9 cellular contexts compared by ENCODE assay signal in the genomic region with DNA sequence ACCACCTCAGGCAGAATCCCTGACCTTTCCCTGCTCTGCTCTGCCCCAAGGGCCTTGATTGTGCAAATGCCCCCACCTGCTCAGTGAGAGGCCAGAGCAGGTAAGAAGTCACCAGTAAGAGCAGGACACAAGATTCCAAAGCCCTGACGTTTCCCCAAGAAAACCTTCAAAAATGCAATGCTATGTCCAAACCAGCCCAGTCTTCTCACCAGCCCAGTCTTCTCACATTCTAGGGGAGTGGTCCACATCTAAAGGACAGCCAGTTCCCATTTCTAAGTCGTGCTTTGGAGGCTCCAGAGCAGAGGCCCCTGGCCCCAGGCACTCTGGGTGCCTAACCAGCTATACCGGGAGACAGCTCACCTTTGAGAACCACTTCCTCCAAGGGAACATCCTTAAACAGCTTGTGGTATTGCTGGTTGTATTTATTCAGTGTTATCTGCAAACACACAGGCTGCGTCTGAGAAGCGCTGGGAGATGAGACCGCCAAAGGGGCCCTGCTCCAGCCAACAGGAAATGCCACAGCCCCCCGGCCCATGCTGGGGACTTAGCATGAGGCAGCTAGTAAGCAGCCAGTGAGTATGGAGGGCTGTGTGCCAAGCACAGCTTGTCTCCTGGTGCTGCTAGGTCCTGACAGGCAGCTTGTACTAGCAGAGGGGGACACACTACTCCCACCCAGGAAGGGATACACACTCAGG. TPM values are rescaled to one million over a fixed set of nuclear protein-coding genes. Genes with fewer than 3 reads are reported as not detected.
DNase-seq lines count a peak whose midpoint lies in the region; ATAC-seq and TF ChIP-seq lines count a peak whose summit lies in the region.
"Had no signal": no experiment of that assay in that cellular context is flagged by ENCODE, and none has a peak within 500 bp of the region (broad histone marks: within the 10 kb centered on the region; RNA-seq: fewer than 3 reads in every experiment).

No MANE protein-coding gene starts in this region.

- H3K27me3 ChIP-seq in right atrium auricular region, result no peaks in the 10 kb centered on the region
- peaks cover 7% of the 10 kb centered on the region for H3K27me3 ChIP-seq in left ventricle myocardium inferior (ENCODE audit: low read depth)

- ATAC-seq in Right ventricle myocardium inferior (peak; percentile 67), HG02678 (IDR thresholded peaks at IDR 0.05; ENCODE audit: unreplicated experiment) (no peak)

- H3K27ac Mint-ChIP-seq in type B pancreatic cell, result peak overlapping the region; percentile 92

- intact Hi-C loops in Right ventricle myocardium inferior (cut with DNase I) (no loop called here), left ventricle myocardium inferior (cut with micrococcal nuclease) (no loop called here)

- DNase-seq in Right ventricle myocardium inferior (ENCODE audit: missing footprints), result no peak
- DNase-seq in right atrium auricular region (ENCODE audit: low spot score), result no peak
- peak; percentile 28 for DNase-seq in left ventricle myocardium inferior
- no peak for DNase-seq in type B pancreatic cell (ENCODE audit: extremely low spot score, unreplicated experiment)
- no peak for DNase-seq in NCI-H1417 treated with DMSO at 0.1 percent for 48 hours (lab: John Stamatoyannopoulos, UW)
- DNase-seq in RKO (ENCODE audit: low spot score), result no peak

- H3K4me1 Mint-ChIP-seq in type B pancreatic cell (ENCODE audit: unreplicated experiment), result peaks cover 12% of the 10 kb centered on the region

- H3K4me1 ChIP-seq in right atrium auricular region (peaks cover 0 to 15% of the 10 kb centered on the region in 2 donors), left ventricle myocardium inferior (peaks cover 15% of the 10 kb centered on the region)

- H3K4me3 ChIP-seq in right atrium auricular region (no peak overlapping the region), left ventricle myocardium inferior (no peak overlapping the region)
- H3K4me3 ChIP-seq: thoracic aorta had no signal

- H3K27me3 Mint-ChIP-seq in type B pancreatic cell, result no peaks in the 10 kb centered on the region

- H3K27ac ChIP-seq in right atrium auricular region (no peak overlapping the region), VCaP (peak overlapping the region; percentile 58), left ventricle myocardium inferior (replicated peaks) (no peak overlapping the region)
- H3K27ac ChIP-seq: thoracic aorta had no signal

- H3K9me3 ChIP-seq in right atrium auricular region (no peaks in the 10 kb centered on the region), left ventricle myocardium inferior (replicated peaks) (no peaks in the 10 kb centered on the region)
- H3K9me3 ChIP-seq: thoracic aorta had no signal

- peak overlapping the region; percentile 75 for H3K4me3 Mint-ChIP-seq in type B pancreatic cell

- TF ChIP-seq CTCF in right atrium auricular region (IDR thresholded peaks at IDR 0.05), result no peak
- TF ChIP-seq CTCF in VCaP (conservative IDR thresholded peaks at IDR 0.05), result no peak
- TF ChIP-seq CTCF in left ventricle myocardium inferior (IDR thresholded peaks at IDR 0.05; ENCODE audit: borderline replicate concordance), result no peak
- TF ChIP-seq CTCF in type B pancreatic cell (conservative IDR thresholded peaks at IDR 0.05), result no peak

- no peaks in the 10 kb centered on the region for H3K36me3 Mint-ChIP-seq in type B pancreatic cell

- no peaks in the 10 kb centered on the region for H3K9me3 Mint-ChIP-seq in type B pancreatic cell

- H3K36me3 ChIP-seq in right atrium auricular region (no peaks in the 10 kb centered on the region), left ventricle myocardium inferior (no peaks in the 10 kb centered on the region)
- H3K36me3 ChIP-seq: thoracic aorta had no signal

RNA-seq across cellular contexts. Expression of a gene that starts 29.3 kb away (rescaled TPM):
- total RNA-seq in Right ventricle myocardium inferior, result not detected
- under 1 TPM in 1 of 2 donors, not detected in 1; 0.83 TPM for total RNA-seq in right atrium auricular region
- total RNA-seq in left ventricle myocardium inferior, result not detected
- 6.0 and 15.5 TPM in 2 replicates for total RNA-seq in type B pancreatic cell (ENCODE audit: low replicate concordance)

RNA-seq across cellular contexts. Expression of a gene that starts 50.1 kb away (rescaled TPM):
- total RNA-seq in Right ventricle myocardium inferior (5.9 TPM), right atrium auricular region (1 to 10 TPM; 1.9 to 3.3 TPM), left ventricle myocardium inferior (6.5 TPM), type B pancreatic cell (ENCODE audit: low replicate concordance) (4.9 and 6.1 TPM in 2 replicates)

RNA-seq across cellular contexts. Expression of a gene that starts 50.3 kb away (rescaled TPM):
- 27.5 TPM for total RNA-seq in Right ventricle myocardium inferior
- total RNA-seq in right atrium auricular region, result 10 to 100 TPM; 23.4 to 24.1 TPM
- 22.5 TPM for total RNA-seq in left ventricle myocardium inferior
- total RNA-seq in type B pancreatic cell (ENCODE audit: low replicate concordance), result 42.4 and 43.4 TPM in 2 replicates
